ENCODE assay signal across 1 cellular context in the genomic region with DNA sequence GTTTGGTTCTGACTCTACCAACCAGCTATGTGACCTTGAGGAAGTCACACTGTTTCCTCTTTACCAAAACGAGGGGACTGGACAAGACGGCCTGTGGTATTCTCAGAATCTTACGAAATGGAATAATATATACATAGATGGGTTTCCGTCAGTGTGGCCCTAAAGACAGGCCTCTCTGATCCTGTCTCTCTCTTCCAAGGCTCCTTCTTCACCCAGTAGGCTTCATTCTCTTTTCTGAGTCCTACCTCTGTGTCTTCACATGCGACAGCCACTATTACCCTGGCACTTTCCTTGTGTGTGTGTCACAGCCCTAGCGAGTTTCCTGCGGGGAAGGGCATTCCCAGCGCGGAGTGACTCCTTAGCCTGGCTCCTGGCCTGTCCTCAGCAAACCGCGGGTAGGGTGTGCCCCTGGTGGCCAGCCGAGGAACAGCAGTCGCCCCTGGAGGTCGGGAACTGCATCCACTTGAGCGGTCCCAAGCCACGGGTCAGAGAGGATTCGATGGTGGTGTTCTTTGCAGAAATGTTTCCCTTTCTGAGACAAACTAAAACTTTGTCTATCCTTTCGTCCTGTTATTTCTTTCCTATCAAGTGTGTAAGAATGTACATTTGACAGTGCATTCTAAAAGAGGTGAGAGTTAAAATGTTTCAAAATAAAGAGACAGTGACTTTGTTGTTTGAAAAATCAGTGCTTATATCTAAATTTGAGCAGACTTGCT.
TF ChIP-seq lines count a peak whose summit lies in the region.

No MANE protein-coding gene starts in this region.

TF ChIP-seq in K562, 482 proteins besides CTCF, POLR2A, EP300 and RAD21 (continued from another document and continues in another):
- TF ChIP-seq, protein P1, sequence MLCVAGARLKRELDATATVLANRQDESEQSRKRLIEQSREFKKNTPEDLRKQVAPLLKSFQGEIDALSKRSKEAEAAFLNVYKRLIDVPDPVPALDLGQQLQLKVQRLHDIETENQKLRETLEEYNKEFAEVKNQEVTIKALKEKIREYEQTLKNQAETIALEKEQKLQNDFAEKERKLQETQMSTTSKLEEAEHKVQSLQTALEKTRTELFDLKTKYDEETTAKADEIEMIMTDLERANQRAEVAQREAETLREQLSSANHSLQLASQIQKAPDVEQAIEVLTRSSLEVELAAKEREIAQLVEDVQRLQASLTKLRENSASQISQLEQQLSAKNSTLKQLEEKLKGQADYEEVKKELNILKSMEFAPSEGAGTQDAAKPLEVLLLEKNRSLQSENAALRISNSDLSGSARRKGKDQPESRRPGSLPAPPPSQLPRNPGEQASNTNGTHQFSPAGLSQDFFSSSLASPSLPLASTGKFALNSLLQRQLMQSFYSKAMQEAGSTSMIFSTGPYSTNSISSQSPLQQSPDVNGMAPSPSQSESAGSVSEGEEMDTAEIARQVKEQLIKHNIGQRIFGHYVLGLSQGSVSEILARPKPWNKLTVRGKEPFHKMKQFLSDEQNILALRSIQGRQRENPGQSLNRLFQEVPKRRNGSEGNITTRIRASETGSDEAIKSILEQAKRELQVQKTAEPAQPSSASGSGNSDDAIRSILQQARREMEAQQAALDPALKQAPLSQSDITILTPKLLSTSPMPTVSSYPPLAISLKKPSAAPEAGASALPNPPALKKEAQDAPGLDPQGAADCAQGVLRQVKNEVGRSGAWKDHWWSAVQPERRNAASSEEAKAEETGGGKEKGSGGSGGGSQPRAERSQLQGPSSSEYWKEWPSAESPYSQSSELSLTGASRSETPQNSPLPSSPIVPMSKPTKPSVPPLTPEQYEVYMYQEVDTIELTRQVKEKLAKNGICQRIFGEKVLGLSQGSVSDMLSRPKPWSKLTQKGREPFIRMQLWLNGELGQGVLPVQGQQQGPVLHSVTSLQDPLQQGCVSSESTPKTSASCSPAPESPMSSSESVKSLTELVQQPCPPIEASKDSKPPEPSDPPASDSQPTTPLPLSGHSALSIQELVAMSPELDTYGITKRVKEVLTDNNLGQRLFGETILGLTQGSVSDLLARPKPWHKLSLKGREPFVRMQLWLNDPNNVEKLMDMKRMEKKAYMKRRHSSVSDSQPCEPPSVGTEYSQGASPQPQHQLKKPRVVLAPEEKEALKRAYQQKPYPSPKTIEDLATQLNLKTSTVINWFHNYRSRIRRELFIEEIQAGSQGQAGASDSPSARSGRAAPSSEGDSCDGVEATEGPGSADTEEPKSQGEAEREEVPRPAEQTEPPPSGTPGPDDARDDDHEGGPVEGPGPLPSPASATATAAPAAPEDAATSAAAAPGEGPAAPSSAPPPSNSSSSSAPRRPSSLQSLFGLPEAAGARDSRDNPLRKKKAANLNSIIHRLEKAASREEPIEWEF (CRISPR knock-in tag; IDR thresholded peaks at IDR 0.05), result no peak
- no peak for TF ChIP-seq ETS2 (tag; IDR thresholded peaks at IDR 0.05; ENCODE audit: borderline replicate concordance, poor library complexity, severe bottlenecking)
- no peak for TF ChIP-seq NFATC3 (IDR thresholded peaks at IDR 0.05)
- no peak for TF ChIP-seq PHB (CRISPR knock-in tag; IDR thresholded peaks at IDR 0.05)
- TF ChIP-seq CBFA2T3 (IDR thresholded peaks at IDR 0.05), result no peak
- TF ChIP-seq, protein P2, sequence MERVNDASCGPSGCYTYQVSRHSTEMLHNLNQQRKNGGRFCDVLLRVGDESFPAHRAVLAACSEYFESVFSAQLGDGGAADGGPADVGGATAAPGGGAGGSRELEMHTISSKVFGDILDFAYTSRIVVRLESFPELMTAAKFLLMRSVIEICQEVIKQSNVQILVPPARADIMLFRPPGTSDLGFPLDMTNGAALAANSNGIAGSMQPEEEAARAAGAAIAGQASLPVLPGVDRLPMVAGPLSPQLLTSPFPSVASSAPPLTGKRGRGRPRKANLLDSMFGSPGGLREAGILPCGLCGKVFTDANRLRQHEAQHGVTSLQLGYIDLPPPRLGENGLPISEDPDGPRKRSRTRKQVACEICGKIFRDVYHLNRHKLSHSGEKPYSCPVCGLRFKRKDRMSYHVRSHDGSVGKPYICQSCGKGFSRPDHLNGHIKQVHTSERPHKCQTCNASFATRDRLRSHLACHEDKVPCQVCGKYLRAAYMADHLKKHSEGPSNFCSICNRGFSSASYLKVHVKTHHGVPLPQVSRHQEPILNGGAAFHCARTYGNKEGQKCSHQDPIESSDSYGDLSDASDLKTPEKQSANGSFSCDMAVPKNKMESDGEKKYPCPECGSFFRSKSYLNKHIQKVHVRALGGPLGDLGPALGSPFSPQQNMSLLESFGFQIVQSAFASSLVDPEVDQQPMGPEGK (CRISPR knock-in tag; IDR thresholded peaks at IDR 0.05; ENCODE audit: borderline replicate concordance), result no peak
- no peak for TF ChIP-seq SP2 (IDR thresholded peaks at IDR 0.05; ENCODE audit: extremely low read depth, low read depth, low read length, poor library complexity, severe bottlenecking)
- TF ChIP-seq SAP30 (IDR thresholded peaks at IDR 0.05; ENCODE audit: borderline replicate concordance, insufficient read depth, low read depth, low read length, poor library complexity, severe bottlenecking), result no peak
- TF ChIP-seq ZNF445 (CRISPR knock-in tag; IDR thresholded peaks at IDR 0.05; ENCODE audit: low read depth), result no peak
- TF ChIP-seq, protein P3, sequence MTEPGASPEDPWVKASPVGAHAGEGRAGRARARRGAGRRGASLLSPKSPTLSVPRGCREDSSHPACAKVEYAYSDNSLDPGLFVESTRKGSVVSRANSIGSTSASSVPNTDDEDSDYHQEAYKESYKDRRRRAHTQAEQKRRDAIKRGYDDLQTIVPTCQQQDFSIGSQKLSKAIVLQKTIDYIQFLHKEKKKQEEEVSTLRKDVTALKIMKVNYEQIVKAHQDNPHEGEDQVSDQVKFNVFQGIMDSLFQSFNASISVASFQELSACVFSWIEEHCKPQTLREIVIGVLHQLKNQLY (CRISPR knock-in tag; conservative IDR thresholded peaks at IDR 0.05), result no peak
- TF ChIP-seq ZNF384 (IDR thresholded peaks at IDR 0.05; ENCODE audit: low read depth, low read length), result 0 out of 2 replicates have a peak, but pooled peaks have one; percentile 39
- TF ChIP-seq KDM5B (IDR thresholded peaks at IDR 0.05; ENCODE audit: insufficient replicate concordance, low read depth, low read length), result no peak
- no peak for TF ChIP-seq MCM7 (IDR thresholded peaks at IDR 0.05)
- peak; percentile 40; the same call in 1 of the 2 replicates for TF ChIP-seq MTA3 (IDR thresholded peaks at IDR 0.05; ENCODE audit: borderline replicate concordance)
- TF ChIP-seq ZBTB7A (IDR thresholded peaks at IDR 0.05; ENCODE audit: borderline replicate concordance, control insufficient read depth, low read depth, low read length), result peak; percentile 47; the same call in 1 of the 2 replicates
- no peak for TF ChIP-seq MCM2 (IDR thresholded peaks at IDR 0.05; ENCODE audit: low read depth)
- no peak for TF ChIP-seq KAT8 (IDR thresholded peaks at IDR 0.05; ENCODE audit: low read depth)
- TF ChIP-seq ZNF644 (tag; IDR thresholded peaks at IDR 0.05; ENCODE audit: low read depth), result no peak
- TF ChIP-seq, protein P4, sequence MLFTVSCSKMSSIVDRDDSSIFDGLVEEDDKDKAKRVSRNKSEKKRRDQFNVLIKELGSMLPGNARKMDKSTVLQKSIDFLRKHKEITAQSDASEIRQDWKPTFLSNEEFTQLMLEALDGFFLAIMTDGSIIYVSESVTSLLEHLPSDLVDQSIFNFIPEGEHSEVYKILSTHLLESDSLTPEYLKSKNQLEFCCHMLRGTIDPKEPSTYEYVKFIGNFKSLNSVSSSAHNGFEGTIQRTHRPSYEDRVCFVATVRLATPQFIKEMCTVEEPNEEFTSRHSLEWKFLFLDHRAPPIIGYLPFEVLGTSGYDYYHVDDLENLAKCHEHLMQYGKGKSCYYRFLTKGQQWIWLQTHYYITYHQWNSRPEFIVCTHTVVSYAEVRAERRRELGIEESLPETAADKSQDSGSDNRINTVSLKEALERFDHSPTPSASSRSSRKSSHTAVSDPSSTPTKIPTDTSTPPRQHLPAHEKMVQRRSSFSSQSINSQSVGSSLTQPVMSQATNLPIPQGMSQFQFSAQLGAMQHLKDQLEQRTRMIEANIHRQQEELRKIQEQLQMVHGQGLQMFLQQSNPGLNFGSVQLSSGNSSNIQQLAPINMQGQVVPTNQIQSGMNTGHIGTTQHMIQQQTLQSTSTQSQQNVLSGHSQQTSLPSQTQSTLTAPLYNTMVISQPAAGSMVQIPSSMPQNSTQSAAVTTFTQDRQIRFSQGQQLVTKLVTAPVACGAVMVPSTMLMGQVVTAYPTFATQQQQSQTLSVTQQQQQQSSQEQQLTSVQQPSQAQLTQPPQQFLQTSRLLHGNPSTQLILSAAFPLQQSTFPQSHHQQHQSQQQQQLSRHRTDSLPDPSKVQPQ (CRISPR knock-in tag; IDR thresholded peaks at IDR 0.05; ENCODE audit: borderline replicate concordance), result no peak
- TF ChIP-seq ZNF354B (CRISPR knock-in tag; IDR thresholded peaks at IDR 0.05), result no peak
- 0 out of 2 replicates have a peak, but pooled peaks have one; percentile 29 for TF ChIP-seq CHD2 (IDR thresholded peaks at IDR 0.05; ENCODE audit: low read depth, low read length)
- TF ChIP-seq ARHGAP35 (IDR thresholded peaks at IDR 0.05; ENCODE audit: partially characterized antibody), result no peak
- no peak for TF ChIP-seq TAL1 (IDR thresholded peaks at IDR 0.05)
- TF ChIP-seq FUS (optimal IDR thresholded peaks at IDR 0.05; ENCODE audit: low read depth, low read length), result no peak
- TF ChIP-seq GATAD2A (IDR thresholded peaks at IDR 0.05), result no peak
- TF ChIP-seq, protein P5, sequence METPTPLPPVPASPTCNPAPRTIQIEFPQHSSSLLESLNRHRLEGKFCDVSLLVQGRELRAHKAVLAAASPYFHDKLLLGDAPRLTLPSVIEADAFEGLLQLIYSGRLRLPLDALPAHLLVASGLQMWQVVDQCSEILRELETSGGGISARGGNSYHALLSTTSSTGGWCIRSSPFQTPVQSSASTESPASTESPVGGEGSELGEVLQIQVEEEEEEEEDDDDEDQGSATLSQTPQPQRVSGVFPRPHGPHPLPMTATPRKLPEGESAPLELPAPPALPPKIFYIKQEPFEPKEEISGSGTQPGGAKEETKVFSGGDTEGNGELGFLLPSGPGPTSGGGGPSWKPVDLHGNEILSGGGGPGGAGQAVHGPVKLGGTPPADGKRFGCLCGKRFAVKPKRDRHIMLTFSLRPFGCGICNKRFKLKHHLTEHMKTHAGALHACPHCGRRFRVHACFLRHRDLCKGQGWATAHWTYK (CRISPR knock-in tag; IDR thresholded peaks at IDR 0.05), result no peak; the same call in 1 of the 2 replicates
- TF ChIP-seq, protein P6, sequence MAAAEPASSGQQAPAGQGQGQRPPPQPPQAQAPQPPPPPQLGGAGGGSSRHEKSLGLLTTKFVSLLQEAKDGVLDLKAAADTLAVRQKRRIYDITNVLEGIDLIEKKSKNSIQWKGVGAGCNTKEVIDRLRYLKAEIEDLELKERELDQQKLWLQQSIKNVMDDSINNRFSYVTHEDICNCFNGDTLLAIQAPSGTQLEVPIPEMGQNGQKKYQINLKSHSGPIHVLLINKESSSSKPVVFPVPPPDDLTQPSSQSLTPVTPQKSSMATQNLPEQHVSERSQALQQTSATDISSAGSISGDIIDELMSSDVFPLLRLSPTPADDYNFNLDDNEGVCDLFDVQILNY (CRISPR knock-in tag; IDR thresholded peaks at IDR 0.05), result peak; percentile 72; the same call in 1 of the 2 replicates
- TF ChIP-seq, protein P7, sequence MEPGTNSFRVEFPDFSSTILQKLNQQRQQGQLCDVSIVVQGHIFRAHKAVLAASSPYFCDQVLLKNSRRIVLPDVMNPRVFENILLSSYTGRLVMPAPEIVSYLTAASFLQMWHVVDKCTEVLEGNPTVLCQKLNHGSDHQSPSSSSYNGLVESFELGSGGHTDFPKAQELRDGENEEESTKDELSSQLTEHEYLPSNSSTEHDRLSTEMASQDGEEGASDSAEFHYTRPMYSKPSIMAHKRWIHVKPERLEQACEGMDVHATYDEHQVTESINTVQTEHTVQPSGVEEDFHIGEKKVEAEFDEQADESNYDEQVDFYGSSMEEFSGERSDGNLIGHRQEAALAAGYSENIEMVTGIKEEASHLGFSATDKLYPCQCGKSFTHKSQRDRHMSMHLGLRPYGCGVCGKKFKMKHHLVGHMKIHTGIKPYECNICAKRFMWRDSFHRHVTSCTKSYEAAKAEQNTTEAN (CRISPR knock-in tag; IDR thresholded peaks at IDR 0.05), result no peak
- peak in 1 of 3 experiments; percentile 35 for TF ChIP-seq YY1 (IDR thresholded peaks at IDR 0.05; ENCODE audit: borderline replicate concordance in 1 of 3, control insufficient read depth in 1 of 3, extremely low read depth in 1 of 3, insufficient read depth in 3 of 3, insufficient read length in 1 of 3, insufficient replicate concordance in 2 of 3, low read depth in 1 of 3, low read length in 2 of 3)
- TF ChIP-seq, protein P8, sequence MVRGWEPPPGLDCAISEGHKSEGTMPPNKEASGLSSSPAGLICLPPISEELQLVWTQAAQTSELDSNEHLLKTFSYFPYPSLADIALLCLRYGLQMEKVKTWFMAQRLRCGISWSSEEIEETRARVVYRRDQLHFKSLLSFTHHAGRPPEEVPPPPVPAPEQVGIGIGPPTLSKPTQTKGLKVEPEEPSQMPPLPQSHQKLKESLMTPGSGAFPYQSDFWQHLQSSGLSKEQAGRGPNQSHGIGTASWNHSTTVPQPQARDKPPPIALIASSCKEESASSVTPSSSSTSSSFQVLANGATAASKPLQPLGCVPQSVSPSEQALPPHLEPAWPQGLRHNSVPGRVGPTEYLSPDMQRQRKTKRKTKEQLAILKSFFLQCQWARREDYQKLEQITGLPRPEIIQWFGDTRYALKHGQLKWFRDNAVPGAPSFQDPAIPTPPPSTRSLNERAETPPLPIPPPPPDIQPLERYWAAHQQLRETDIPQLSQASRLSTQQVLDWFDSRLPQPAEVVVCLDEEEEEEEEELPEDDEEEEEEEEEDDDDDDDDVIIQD (CRISPR knock-in tag; IDR thresholded peaks at IDR 0.05), result no peak
- no peak for TF ChIP-seq ZNF184 (CRISPR knock-in tag; IDR thresholded peaks at IDR 0.05)
- TF ChIP-seq L3MBTL2 (IDR thresholded peaks at IDR 0.05), result peak; percentile 70; the same call in 1 of the 2 replicates
